ENCODE assay signal across 14 cellular contexts in the genomic region with DNA sequence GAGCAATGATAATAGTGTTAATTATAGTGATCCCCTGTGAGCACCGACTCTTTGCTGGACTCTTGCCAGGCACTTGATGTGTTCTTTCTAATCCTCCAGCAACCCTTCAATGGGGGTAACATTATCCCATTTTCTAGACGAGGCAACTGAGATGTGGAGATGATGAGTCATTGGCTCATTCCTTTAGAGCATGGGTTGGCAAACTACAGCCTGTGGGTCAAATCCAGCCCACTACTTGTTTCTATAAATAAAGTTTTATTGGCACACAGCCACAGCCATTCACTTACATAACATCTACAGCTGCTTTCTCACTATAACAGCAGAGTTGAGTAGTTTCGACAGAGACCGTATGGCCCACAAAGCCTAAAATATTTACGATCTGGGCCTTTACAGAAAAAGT.
A peak's percentile ranks its signal among the peaks of the same experiment; 100 is the strongest.
DNase-seq lines count a peak whose midpoint lies in the region; ATAC-seq and TF ChIP-seq lines count a peak whose summit lies in the region.
"Had no signal": no experiment of that assay in that cellular context is flagged by ENCODE, and none has a peak within 500 bp of the region (broad histone marks: within the 10 kb centered on the region; RNA-seq: fewer than 3 reads in every experiment).

No MANE protein-coding gene starts in this region.

- TF ChIP-seq CTCF in AG09309 (IDR thresholded peaks at IDR 0.05; ENCODE audit: control insufficient read depth, insufficient read depth, low read depth, low read length, missing control alignments) (no peak), HFF-Myc (IDR thresholded peaks at IDR 0.05; ENCODE audit: low read depth, low read length, missing control alignments) (no peak), fibroblast of villous mesenchyme (IDR thresholded peaks at IDR 0.05; ENCODE audit: insufficient read depth, low read depth, low read length) (no peak)

- H3K4me3 ChIP-seq in AG09309 (ENCODE audit: control insufficient read depth, low read depth, low read length) (no peak overlapping the region), HFF-Myc (replicated peaks; ENCODE audit: low read depth, low read length) (no peak overlapping the region), fibroblast of villous mesenchyme (ENCODE audit: low read depth, low read length) (no peak overlapping the region)
- H3K4me3 ChIP-seq: BLaER1, heart left ventricle, thyroid gland had no signal

- no peak for ATAC-seq in GM18498 (IDR thresholded peaks at IDR 0.05; ENCODE audit: unreplicated experiment)
- ATAC-seq: heart left ventricle; naive thymus-derived CD4-positive, alpha-beta T cell had no signal

- DNase-seq in AG09309 (ENCODE audit: low read depth): peak; percentile 7
- peak; percentile 16 for DNase-seq in HFF-Myc (ENCODE audit: extremely low read depth, low read depth)
- peak; percentile 83 for DNase-seq in RPMI7951 (ENCODE audit: low read depth)
- peak; percentile 23 for DNase-seq in fibroblast of villous mesenchyme (ENCODE audit: low read depth)
- DNase-seq in cortex of kidney (lab: John Stamatoyannopoulos, UW): no peak
- no peak for DNase-seq in activated CD4-positive, alpha-beta T cell treated with anti-CD3 and anti-CD28 coated beads, Interleukin-2, amount 50 U/mL, for 1 hour
- DNase-seq in effector CD4-positive, alpha-beta T cell: no peak
- DNase-seq: DMS79 treated with DMSO at 0.1 percent for 48 hours; heart left ventricle; naive thymus-derived CD4-positive, alpha-beta T cell; NCI-H187; thyroid gland had no signal

Comparison
In these comparisons a context has a peak if more than half of its experiments do, and no peak if none do; other contexts are left out.
1. DNase-seq: peak in AG09309 (single experiment), HFF-Myc (single experiment), RPMI7951 (single experiment) and fibroblast of villous mesenchyme (single experiment); none in cortex of kidney (single experiment), activated CD4-positive, alpha-beta T cell treated with anti-CD3 and anti-CD28 coated beads, Interleukin-2, amount 50 U/mL, for 1 hour (single experiment) and effector CD4-positive, alpha-beta T cell (single experiment).